In genomic region chr3:142723665-142723967, GRCh38 we compare ENCODE assay signal across 8 cellular contexts. TPM values are rescaled to one million over a fixed set of nuclear protein-coding genes. Genes with fewer than 3 reads are reported as not detected.
DNase-seq lines count a peak whose midpoint lies in the region; ATAC-seq and TF ChIP-seq lines count a peak whose summit lies in the region.

No MANE protein-coding gene starts in this region.

- in situ Hi-C loops in transverse colon (cut with MboI; ENCODE audit: low pct_ligation_motif_present in 1 of 4, low pct_unique_long_range_greater_than_20kb in 1 of 4, low sequenced_read_pairs in 3 of 4) = no loop called here

- WGBS in transverse colon (ENCODE audit: low coverage in 1 of 2), 2 donors = 0 to 6% methylated on average over 3 to 10 of the region's 10 CpGs

- peaks cover 2% of the 10 kb centered on the region for H3K36me3 Mint-ChIP-seq in activated T-helper 1 cell treated with anti-CD3 and anti-CD28 coated beads, Interleukin-12 subunit alpha, Interleukin-12 subunit beta, Interleukin-2, Interleukin-4 antibody, amounts not matched to agents 30 ng/mL and 10 ng/mL and 1 ng/mL, durations not matched to agents 14 hours and 24 hours and 36 hours (ENCODE audit: low read depth)
- no peaks in the 10 kb centered on the region for H3K36me3 Mint-ChIP-seq in immature natural killer cell

- H3K4me3 ChIP-seq in GM06990 (replicated peaks; ENCODE audit: low read depth, low read length) (peak overlapping the region; percentile 67), transverse colon (peak overlapping the region; percentile 33 to 87 (median 77))

- no peak for DNase-seq in GM06990 (ENCODE audit: extremely low read depth, insufficient read length)
- no peak for DNase-seq in activated T-helper 1 cell treated with anti-CD3 and anti-CD28 coated beads, Interleukin-12 subunit alpha, Interleukin-12 subunit beta, Interleukin-2, Interleukin-4 antibody, amounts not matched to agents 30 ng/mL and 10 ng/mL and 1 ng/mL, durations not matched to agents 14 hours and 24 hours and 36 hours (ENCODE audit: low spot score)
- no peak for DNase-seq in immature natural killer cell
- DNase-seq in transverse colon = peak; percentile 72
- DNase-seq in activated CD4-positive, CD25-positive, alpha-beta regulatory T cell treated with anti-CD3 and anti-CD28 coated beads, Interleukin-2, amount 50 U/mL, for 72 hours = no peak
- no peak for DNase-seq in stimulated activated CD4-positive, alpha-beta T cell treated with anti-CD3 and anti-CD28 coated beads, Interleukin-2, amount 100 ng/mL, for 48 hours

- TF ChIP-seq CTCF in GM06990 (IDR thresholded peaks at IDR 0.05; ENCODE audit: insufficient read depth, low read length, poor library complexity, severe bottlenecking) (no peak), transverse colon (IDR thresholded peaks at IDR 0.05) (no peak)

- intact Hi-C loops in activated T-helper 1 cell treated with anti-CD3 and anti-CD28 coated beads, Interleukin-12 subunit alpha, Interleukin-12 subunit beta, Interleukin-2, Interleukin-4 antibody, amounts not matched to agents 30 ng/mL and 10 ng/mL and 1 ng/mL, durations not matched to agents 14 hours and 24 hours and 36 hours (cut with micrococcal nuclease) = loop anchor here (5.0 to 10.0 kb wide), 5 partner anchors 276 to 989 kb away; partner anchors contain the start of genes ATP1B3, GK5, RNF7 and XRN1
- intact Hi-C loops in transverse colon (cut with DNase I; ENCODE audit: low total_unique reads) = no loop called here

- TF ChIP-seq POLR2A in transverse colon (IDR thresholded peaks at IDR 0.05) = no peak

- peaks cover 4% of the 10 kb centered on the region for H3K4me1 Mint-ChIP-seq in activated T-helper 1 cell treated with anti-CD3 and anti-CD28 coated beads, Interleukin-12 subunit alpha, Interleukin-12 subunit beta, Interleukin-2, Interleukin-4 antibody, amounts not matched to agents 30 ng/mL and 10 ng/mL and 1 ng/mL, durations not matched to agents 14 hours and 24 hours and 36 hours (ENCODE audit: low read depth)
- peaks cover 5 to 15% of the 10 kb centered on the region in 2 donors for H3K4me1 Mint-ChIP-seq in immature natural killer cell

- H3K36me3 ChIP-seq in GM06990 (ENCODE audit: control insufficient read depth, insufficient read depth, low read length) (no peaks in the 10 kb centered on the region), transverse colon (no peaks in the 10 kb centered on the region)

- peaks cover 0 to 17% (median 9%) of the 10 kb centered on the region in 4 donors for H3K4me1 ChIP-seq in transverse colon

- peaks cover 55% of the 10 kb centered on the region for H3K27me3 Mint-ChIP-seq in activated T-helper 1 cell treated with anti-CD3 and anti-CD28 coated beads, Interleukin-12 subunit alpha, Interleukin-12 subunit beta, Interleukin-2, Interleukin-4 antibody, amounts not matched to agents 30 ng/mL and 10 ng/mL and 1 ng/mL, durations not matched to agents 14 hours and 24 hours and 36 hours (ENCODE audit: insufficient read depth)
- H3K27me3 Mint-ChIP-seq in immature natural killer cell (ENCODE audit: low read depth in 3 of 3) = peaks cover 7 to 24% (median 24%) of the 10 kb centered on the region in 3 donors

- H3K9me3 Mint-ChIP-seq in activated T-helper 1 cell treated with anti-CD3 and anti-CD28 coated beads, Interleukin-12 subunit alpha, Interleukin-12 subunit beta, Interleukin-2, Interleukin-4 antibody, amounts not matched to agents 30 ng/mL and 10 ng/mL and 1 ng/mL, durations not matched to agents 14 hours and 24 hours and 36 hours = no peaks in the 10 kb centered on the region
- peaks cover 0 to 5% (median 0%) of the 10 kb centered on the region in 6 donors for H3K9me3 Mint-ChIP-seq in immature natural killer cell

- H3K27ac Mint-ChIP-seq in activated T-helper 1 cell treated with anti-CD3 and anti-CD28 coated beads, Interleukin-12 subunit alpha, Interleukin-12 subunit beta, Interleukin-2, Interleukin-4 antibody, amounts not matched to agents 30 ng/mL and 10 ng/mL and 1 ng/mL, durations not matched to agents 14 hours and 24 hours and 36 hours = no peak overlapping the region
- no peak overlapping the region for H3K27ac Mint-ChIP-seq in immature natural killer cell

- no peak for TF ChIP-seq EP300 in transverse colon (IDR thresholded peaks at IDR 0.05; ENCODE audit: low read depth)

- ATAC-seq in HG02763 (IDR thresholded peaks at IDR 0.05; ENCODE audit: unreplicated experiment) = peak; percentile 5
- no peak for ATAC-seq in activated CD4-positive, CD25-positive, alpha-beta regulatory T cell treated with anti-CD3 and anti-CD28 coated beads, Interleukin-2, amount 50 U/mL, for 24 hours

- peak overlapping the region; percentile 86 to 88 (median 87) for H3K27ac ChIP-seq in transverse colon

- H3K27me3 ChIP-seq in GM06990 (replicated peaks; ENCODE audit: control insufficient read depth, insufficient read depth, low read length) = no peaks in the 10 kb centered on the region
- H3K27me3 ChIP-seq in transverse colon = peaks cover 28% of the 10 kb centered on the region

- peak overlapping the region; percentile 8 for H3K4me3 Mint-ChIP-seq in activated T-helper 1 cell treated with anti-CD3 and anti-CD28 coated beads, Interleukin-12 subunit alpha, Interleukin-12 subunit beta, Interleukin-2, Interleukin-4 antibody, amounts not matched to agents 30 ng/mL and 10 ng/mL and 1 ng/mL, durations not matched to agents 14 hours and 24 hours and 36 hours
- H3K4me3 Mint-ChIP-seq in immature natural killer cell = peak overlapping the region; percentile 77 to 86 (median 83)

- H3K9me3 ChIP-seq in transverse colon = no peaks in the 10 kb centered on the region

RNA-seq across cellular contexts. Expression of gene TRPC1, which starts 0.2 kb away (rescaled TPM):
- total RNA-seq in activated T-helper 1 cell treated with anti-CD3 and anti-CD28 coated beads, Interleukin-12 subunit alpha, Interleukin-12 subunit beta, Interleukin-2, Interleukin-4 antibody, amounts not matched to agents 30 ng/mL and 10 ng/mL and 1 ng/mL, durations not matched to agents 14 hours and 24 hours and 36 hours = 0.66 and 1.1 TPM in 2 replicates
- not detected for polyA plus RNA-seq in immature natural killer cell
- total RNA-seq in transverse colon = 10 to 100 TPM in 1 of 4 donors, 1 to 10 TPM in 2, under 1 TPM in 1; 0.75 to 11.7 (median 4.6) TPM
